Comparison of ENCODE assay signal across 11 cellular contexts in the genomic region with DNA sequence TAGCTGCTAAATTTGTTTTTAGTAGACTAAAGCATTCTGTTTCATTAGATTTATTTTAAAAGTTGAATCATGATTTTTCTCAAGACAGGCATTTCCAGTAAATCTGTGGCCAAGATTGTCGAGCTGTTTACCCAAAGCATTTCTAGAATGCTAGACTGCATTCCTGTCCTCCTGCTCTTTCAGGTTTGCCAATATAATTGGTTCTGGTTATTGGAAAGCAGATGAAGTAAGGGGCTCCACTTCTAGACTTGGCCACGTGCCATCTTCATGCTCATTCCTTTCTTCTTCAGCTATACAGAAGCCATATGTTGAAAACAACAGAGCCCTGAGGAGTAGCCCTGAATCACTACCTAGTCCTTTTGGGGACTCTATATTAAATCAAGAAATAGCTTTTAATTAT.
DNase-seq lines count a peak whose midpoint lies in the region; ATAC-seq and TF ChIP-seq lines count a peak whose summit lies in the region.
"Had no signal": no experiment of that assay in that cellular context is flagged by ENCODE, and none has a peak within 500 bp of the region (broad histone marks: within the 10 kb centered on the region; RNA-seq: fewer than 3 reads in every experiment).

No MANE protein-coding gene starts in this region.

- no peaks in the 10 kb centered on the region for H3K4me1 ChIP-seq in prostate gland (replicated peaks)
- H3K4me1 ChIP-seq: tibial nerve had no signal

- peak; percentile 44 for ATAC-seq in SK-N-SH treated with all-trans-retinoic acid at 6 μM for 48 hours

- TF ChIP-seq POLR2A in prostate gland (IDR thresholded peaks at IDR 0.05), result no peak

- H3K27ac ChIP-seq in WERI-Rb-1, result no peak overlapping the region
- H3K27ac ChIP-seq in prostate gland, result no peak overlapping the region
- no peak overlapping the region for H3K27ac ChIP-seq in coronary artery
- H3K27ac ChIP-seq: tibial nerve had no signal

- H3K4me3 ChIP-seq in WERI-Rb-1 (ENCODE audit: low read depth, low read length) (no peak overlapping the region), prostate gland (no peak overlapping the region), coronary artery (no peak overlapping the region)
- H3K4me3 ChIP-seq: tibial nerve had no signal

- H3K9me3 ChIP-seq in WERI-Rb-1 (ENCODE audit: severe bottlenecking) (peaks cover under 1% of the 10 kb centered on the region), prostate gland (no peaks in the 10 kb centered on the region)

- intact Hi-C loops in prostate gland (cut with DNase I), result no loop called here

- TF ChIP-seq CTCF in WERI-Rb-1 (IDR thresholded peaks at IDR 0.05; ENCODE audit: low read depth, low read length), result no peak
- no peak for TF ChIP-seq CTCF in prostate gland (IDR thresholded peaks at IDR 0.05)
- TF ChIP-seq CTCF in coronary artery (IDR thresholded peaks at IDR 0.05), result no peak

- no peaks in the 10 kb centered on the region for H3K27me3 ChIP-seq in WERI-Rb-1 (ENCODE audit: insufficient read depth, low read depth, severe bottlenecking)
- H3K27me3 ChIP-seq in prostate gland (replicated peaks; ENCODE audit: insufficient read depth), result no peaks in the 10 kb centered on the region
- H3K27me3 ChIP-seq: tibial nerve had no signal

- peak; percentile 36 for DNase-seq in AG08396 (ENCODE audit: low spot score)
- DNase-seq in HS-5 (ENCODE audit: low read depth), result peak; percentile 45
- DNase-seq in hepatic stellate cell (ENCODE audit: low spot score), result peak; percentile 17
- no peak for DNase-seq in WERI-Rb-1
- no peak for DNase-seq in prostate gland (ENCODE audit: low spot score)
- no peak for DNase-seq in coronary artery (ENCODE audit: low spot score)
- no peak for DNase-seq in mesenteric fat pad (ENCODE audit: low spot score)
- DNase-seq: NCI-H1092, retina had no signal

- H3K36me3 ChIP-seq in WERI-Rb-1 (no peaks in the 10 kb centered on the region), prostate gland (no peaks in the 10 kb centered on the region)
- H3K36me3 ChIP-seq: tibial nerve had no signal

- 30% methylated on average over 2 of the region's 2 CpGs for WGBS in prostate gland

TF ChIP-seq in SK-N-SH treated with all-trans-retinoic acid at 6 μM for 48 hours, 23 proteins besides CTCF, POLR2A, EP300 and RAD21:
- peak; percentile 75 for TF ChIP-seq ISL1 (CRISPR knock-in tag; IDR thresholded peaks at IDR 0.05)
- TF ChIP-seq ZFP3 (CRISPR knock-in tag; IDR thresholded peaks at IDR 0.05), result no peak
- TF ChIP-seq OSR1 (CRISPR knock-in tag; IDR thresholded peaks at IDR 0.05), result no peak

Comparison
In these comparisons a context has a peak if more than half of its experiments do, and no peak if none do; other contexts are left out.
1. DNase-seq: peak in AG08396 (single experiment), HS-5 (single experiment) and hepatic stellate cell (single experiment); none in WERI-Rb-1 (single experiment), prostate gland (single experiment), coronary artery (single experiment) and mesenteric fat pad (single experiment).